Comparison of ENCODE assay signal across 20 cellular contexts in the genomic region with DNA sequence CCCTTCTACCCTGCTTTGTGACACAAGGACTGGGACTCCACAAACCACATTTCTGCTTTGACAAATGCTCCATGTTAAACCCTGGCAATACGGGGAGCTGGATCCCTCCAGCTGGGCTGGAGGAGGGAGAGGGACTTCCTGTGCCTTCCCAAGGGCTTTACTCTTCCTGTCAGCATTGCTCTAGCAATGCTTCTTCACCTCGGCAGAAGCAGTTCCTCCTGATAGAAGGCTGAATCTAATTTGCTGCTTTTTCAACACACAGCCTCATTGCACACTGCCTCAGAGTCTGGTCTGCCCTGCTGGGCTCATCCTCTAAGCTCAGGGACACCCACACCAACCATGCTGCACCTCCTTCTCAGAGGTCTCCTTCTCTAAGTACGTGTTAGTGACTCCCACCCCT.
DNase-seq lines count a peak whose midpoint lies in the region; ATAC-seq and TF ChIP-seq lines count a peak whose summit lies in the region.
"Had no signal": no experiment of that assay in that cellular context is flagged by ENCODE, and none has a peak within 500 bp of the region (broad histone marks: within the 10 kb centered on the region; RNA-seq: fewer than 3 reads in every experiment).

No MANE protein-coding gene starts in this region.

- TF ChIP-seq RAD21 in HCT116 (IDR thresholded peaks at IDR 0.05; ENCODE audit: low read depth) = no peak
- TF ChIP-seq RAD21 in IMR-90 (IDR thresholded peaks at IDR 0.05; ENCODE audit: low read length) = no peak

- H3K23ac ChIP-seq in IMR-90 (ENCODE audit: low read depth, low read length) (no peak overlapping the region), trophoblast cell (ENCODE audit: low read length) (no peak overlapping the region)

- TF ChIP-seq CTCF in HCT116 (IDR thresholded peaks at IDR 0.05 in 2 of 3, conservative IDR thresholded peaks at IDR 0.05 in 1 of 3; ENCODE audit: borderline replicate concordance in 1 of 3, insufficient read depth in 1 of 3, low read depth in 2 of 3, low read length in 2 of 3) (no peak), IMR-90 (conservative IDR thresholded peaks at IDR 0.05; ENCODE audit: low read depth, low read length) (no peak), WTC11 (IDR thresholded peaks at IDR 0.05) (no peak)

- no peak overlapping the region for H2BK15ac ChIP-seq in IMR-90 (ENCODE audit: low read depth, low read length)

- H3K4me2 ChIP-seq in HCT116 (ENCODE audit: low read length) (no peak overlapping the region), IMR-90 (ENCODE audit: low read depth, low read length) (no peak overlapping the region), trophoblast cell (ENCODE audit: low read length) (no peak overlapping the region)

- no TSS peak for BruUV-seq in HCT116 (replicated peaks; lab: Mats Ljungman, UMichigan)
- BruUV-seq in IMR-90 (replicated peaks; lab: Mats Ljungman, UMichigan) = no TSS peak

- H3K56ac ChIP-seq in IMR-90 (ENCODE audit: extremely low read depth, insufficient read depth, low read length) = no peak overlapping the region

- no peak overlapping the region for H2BK5ac ChIP-seq in IMR-90 (ENCODE audit: low read depth, low read length, poor library complexity, severe bottlenecking)
- H2BK5ac ChIP-seq in trophoblast cell (ENCODE audit: low read depth, low read length, poor library complexity) = no peak overlapping the region

- CTCF ChIA-PET in HCT116 (lab: Charles Lee) (interaction anchor here (1.4 kb wide), 1 partner anchor 20 kb away, joined by 4 read pairs; no protein-coding TSS in a partner anchor), IMR-90 (lab: Yijun Ruan, JAX) (no interaction called here), WTC11 (lab: Charles Lee) (interaction anchor here (0.5 to 2.9 kb wide), 18 partner anchors 9 to 381 kb away, joined by 3 to 16 read pairs (median 4); no protein-coding TSS in a partner anchor)

- H3K27me3 ChIP-seq in HCT116 (ENCODE audit: insufficient read depth, low read length) (no peaks in the 10 kb centered on the region), IMR-90 (ENCODE audit: control insufficient read depth, insufficient read depth, low read length) (0 out of 2 replicates have a peak, but pooled peaks cover 4% of the 10 kb centered on the region), trophoblast cell (ENCODE audit: insufficient read depth, low read length) (no peaks in the 10 kb centered on the region)
- H3K27me3 ChIP-seq: SJCRH30 had no signal

- RAD21 ChIA-PET in HCT116 (lab: Charles Lee; ENCODE audit: low non-redundant PET in 1 of 2, low total read pairs in 2 of 2, uncharacterized antibody in 2 of 2, unreplicated experiment in 2 of 2) = no interaction called here

- no peaks in the 10 kb centered on the region for H3K79me1 ChIP-seq in IMR-90 (ENCODE audit: low read depth in 1 of 2, low read length in 2 of 2)
- H3K79me1 ChIP-seq in trophoblast cell (ENCODE audit: low read length) = no peaks in the 10 kb centered on the region

- H2BK12ac ChIP-seq in trophoblast cell (ENCODE audit: low read length) = no peak overlapping the region

- H3K18ac ChIP-seq in IMR-90 (ENCODE audit: low read depth, low read length) (no peak overlapping the region), trophoblast cell (ENCODE audit: low read length) (no peak overlapping the region)

- no peak overlapping the region for H4K12ac ChIP-seq in trophoblast cell (ENCODE audit: low read depth, low read length)

- H4K8ac ChIP-seq in IMR-90 (ENCODE audit: low read depth in 2 of 2, low read length in 2 of 2) (no peak overlapping the region), trophoblast cell (ENCODE audit: low read depth, low read length) (no peak overlapping the region)

- WGBS in IMR-90 (ENCODE audit: extremely low coverage in 2 of 2, insufficient read length in 1 of 2), 2 experiments = no CpG with 5 or more reads among the region's 3 CpGs
- no CpG with 5 or more reads among the region's 3 CpGs for WGBS in trophoblast cell (ENCODE audit: extremely low coverage, insufficient coverage, insufficient read length)

- H3K9ac ChIP-seq in HCT116 (ENCODE audit: low read length) (no peak overlapping the region), IMR-90 (ENCODE audit: low read depth, low read length) (no peak overlapping the region), trophoblast cell (ENCODE audit: low read length) (peak overlapping the region; percentile 21)

- peaks cover 3% of the 10 kb centered on the region; the same call in 1 of the 2 replicates for H3K27me3 Mint-ChIP-seq in WTC11 (ENCODE audit: low read depth)

- DNase-seq in HCT116 (ENCODE audit: low read depth, low spot score) (no peak), IMR-90 (no peak), WTC11 (ENCODE audit: low spot score) (no peak), trophoblast cell (no peak), DMS53 treated with DMSO at 0.1 percent for 48 hours (lab: John Stamatoyannopoulos, UW; ENCODE audit: unreplicated experiment) (no peak)
- DNase-seq in stimulated activated CD4-positive, alpha-beta T cell treated with anti-CD3 and anti-CD28 coated beads, Interleukin-4, amount 100 ng/mL, for 1 hour = no peak
- DNase-seq: CD8-positive, alpha-beta memory T cell; DMS 273 treated with DMSO at 0.1 percent for 48 hours; DMS79 treated with DMSO at 0.1 percent for 48 hours; HCEC 1CT; NCI-H1436 treated with DMSO at 0.1 percent for 48 hours; NCI-H2107; NCI-H524 treated with DMSO at 0.1 percent for 48 hours; T-helper 17 cell had no signal

- POLR2A ChIA-PET in HCT116 (lab: Charles Lee) (interaction anchor here (1.1 kb wide), 1 partner anchor 9 kb away, joined by 3 read pairs; no protein-coding TSS in a partner anchor), IMR-90 (lab: Charles Lee; ENCODE audit: unreplicated experiment) (no interaction called here), WTC11 (lab: Charles Lee) (no interaction called here)

- H3K14ac ChIP-seq in IMR-90 (replicated peaks; ENCODE audit: low read depth, low read length) = no peak overlapping the region
- no peak overlapping the region for H3K14ac ChIP-seq in trophoblast cell (ENCODE audit: low read length)

- H4K20me1 ChIP-seq in HCT116 (ENCODE audit: insufficient read depth) = no peaks in the 10 kb centered on the region
- H4K20me1 ChIP-seq in IMR-90 (ENCODE audit: insufficient read depth, low read length) = no peaks in the 10 kb centered on the region

- intact Hi-C loops in HCT116 (cut with micrococcal nuclease) (loop anchor here (2.0 kb wide), 1 partner anchor 18 kb away; no protein-coding TSS in a partner anchor), IMR-90 (cut with micrococcal nuclease) (no loop called here)

- dilution Hi-C loops in IMR-90 (cut with HindIII; ENCODE audit: low sequenced_read_pairs, unreplicated experiment) = no loop called here

- H3K9me3 ChIP-seq in HCT116 (ENCODE audit: control insufficient read depth in 1 of 2, insufficient read depth in 1 of 2, low read depth in 1 of 2, low read length in 2 of 2) = peaks cover 3 to 6% of the 10 kb centered on the region in 2 experiments; a peak in 1 of 4 replicates
- H3K9me3 ChIP-seq in IMR-90 (ENCODE audit: control insufficient read depth, insufficient read depth, low read length) = peaks cover 18% of the 10 kb centered on the region
- H3K9me3 ChIP-seq in trophoblast cell (ENCODE audit: insufficient read depth, low read depth, low read length) = peaks cover 2% of the 10 kb centered on the region

- H3K27ac Mint-ChIP-seq in WTC11 = no peak overlapping the region
- H3K27ac Mint-ChIP-seq: CD8-positive, alpha-beta memory T cell; IgD-negative memory B cell; T-helper 17 cell had no signal

- H2AFZ ChIP-seq in HCT116 (ENCODE audit: low read depth, low read length, poor library complexity, severe bottlenecking) = peak overlapping the region; percentile 98
- peak overlapping the region; percentile 17 for H2AFZ ChIP-seq in IMR-90 (replicated peaks; ENCODE audit: low read length, poor library complexity)
- no peak overlapping the region for H2AFZ ChIP-seq in trophoblast cell (ENCODE audit: insufficient read depth, low read length, poor library complexity)

- H3K27ac ChIP-seq in HCT116 (ENCODE audit: low read depth, low read length) = no peak overlapping the region
- no peak overlapping the region for H3K27ac ChIP-seq in IMR-90 (ENCODE audit: insufficient read depth, low read length)
- no peak overlapping the region for H3K27ac ChIP-seq in trophoblast cell (ENCODE audit: low read depth, low read length)
- H3K27ac ChIP-seq: C4-2B, SJCRH30 had no signal

- H3K36me3 Mint-ChIP-seq in WTC11 = no peaks in the 10 kb centered on the region

- no peak for ATAC-seq in HCT116
- ATAC-seq in IMR-90 (ENCODE audit: low read depth) = no peak
- ATAC-seq in WTC11 = no peak
- ATAC-seq in GM18505 (IDR thresholded peaks at IDR 0.05; ENCODE audit: unreplicated experiment) = no peak
- no peak for ATAC-seq in HG02642 (IDR thresholded peaks at IDR 0.05; ENCODE audit: poor library complexity, unreplicated experiment)
- ATAC-seq: Right ventricle myocardium inferior had no signal

- H3K79me2 ChIP-seq in HCT116 (ENCODE audit: insufficient read depth, low read length) = no peaks in the 10 kb centered on the region
- no peaks in the 10 kb centered on the region for H3K79me2 ChIP-seq in trophoblast cell (ENCODE audit: control insufficient read depth, insufficient read depth, low read length, poor library complexity)

- H2AK9ac ChIP-seq in IMR-90 (replicated peaks; ENCODE audit: low read depth, low read length, poor library complexity) = peak overlapping the region; percentile 15

- H4K91ac ChIP-seq in IMR-90 (ENCODE audit: insufficient read depth, low read depth, low read length) (no peak overlapping the region), trophoblast cell (ENCODE audit: low read depth, low read length) (no peak overlapping the region)

- peaks cover 0 to 11% of the 10 kb centered on the region in 2 experiments; a peak in 2 of 4 replicates for H3K4me1 ChIP-seq in HCT116 (ENCODE audit: control insufficient read depth in 1 of 2, insufficient read depth in 2 of 2, low read length in 2 of 2)
- peaks cover 9% of the 10 kb centered on the region for H3K4me1 ChIP-seq in IMR-90 (ENCODE audit: control insufficient read depth, insufficient read depth, low read length)
- H3K4me1 ChIP-seq in trophoblast cell (ENCODE audit: control insufficient read depth in 1 of 2, insufficient read depth in 2 of 2, low read length in 2 of 2) = peaks cover 0 to 2% of the 10 kb centered on the region in 2 experiments
- H3K4me1 ChIP-seq: SJCRH30 had no signal

- no peak overlapping the region for H4K5ac ChIP-seq in IMR-90 (ENCODE audit: low read depth, low read length)

- H2AK5ac ChIP-seq in IMR-90 (ENCODE audit: low read depth, low read length) (no peak overlapping the region), trophoblast cell (ENCODE audit: low read length) (no peak overlapping the region)

- H3K9me2 ChIP-seq in HCT116 (ENCODE audit: insufficient read depth) = no peaks in the 10 kb centered on the region

- peaks cover 11% of the 10 kb centered on the region for H3K9me3 Mint-ChIP-seq in WTC11

- in situ Hi-C loops in IMR-90 (cut with MboI; ENCODE audit: low sequenced_read_pairs) = no loop called here

- H3K4me3 ChIP-seq in HCT116 (replicated peaks in 1 of 2; ENCODE audit: low read depth in 1 of 2, low read length in 2 of 2) (no peak overlapping the region), IMR-90 (ENCODE audit: insufficient read depth, low read depth, low read length) (no peak overlapping the region), trophoblast cell (ENCODE audit: low read depth, low read length) (peak overlapping the region; percentile 10)
- H3K4me3 ChIP-seq: SJCRH30 had no signal

- no peak overlapping the region for H2BK120ac ChIP-seq in IMR-90 (ENCODE audit: low read depth, low read length)
- no peak overlapping the region for H2BK120ac ChIP-seq in trophoblast cell (ENCODE audit: insufficient read depth, low read length, poor library complexity)

- H3K4ac ChIP-seq in IMR-90 (ENCODE audit: low read depth, low read length) = no peak overlapping the region
- H3K4ac ChIP-seq in trophoblast cell (ENCODE audit: low read depth, low read length) = no peak overlapping the region

- peaks cover 3% of the 10 kb centered on the region for H3K4me1 Mint-ChIP-seq in WTC11
- H3K4me1 Mint-ChIP-seq: T-helper 17 cell had no signal

- no peak overlapping the region for H2BK20ac ChIP-seq in IMR-90 (ENCODE audit: low read depth, low read length)

- no peaks in the 10 kb centered on the region for H3K36me3 ChIP-seq in HCT116 (ENCODE audit: control insufficient read depth in 1 of 2, insufficient read depth in 2 of 2, low read length in 2 of 2)
- no peaks in the 10 kb centered on the region for H3K36me3 ChIP-seq in IMR-90 (ENCODE audit: control insufficient read depth, insufficient read depth, low read length)
- H3K36me3 ChIP-seq in trophoblast cell (ENCODE audit: control insufficient read depth in 1 of 2, insufficient read depth in 2 of 2, low read length in 2 of 2) = no peaks in the 10 kb centered on the region
- H3K36me3 ChIP-seq: SJCRH30 had no signal

- H3K4me3 Mint-ChIP-seq in WTC11 = no peak overlapping the region
- H3K4me3 Mint-ChIP-seq: CD8-positive, alpha-beta memory T cell; T-helper 17 cell had no signal

- TF ChIP-seq POLR2A in HCT116 (IDR thresholded peaks at IDR 0.05; ENCODE audit: borderline replicate concordance, extremely low read depth, insufficient read depth, insufficient read length) (no peak), IMR-90 (IDR thresholded peaks at IDR 0.05; ENCODE audit: low read depth, low read length) (no peak), GM18505 (IDR thresholded peaks at IDR 0.05; ENCODE audit: borderline replicate concordance, extremely low read depth, insufficient read depth, insufficient read length) (no peak)

- no peaks in the 10 kb centered on the region for H3K9me1 ChIP-seq in IMR-90 (ENCODE audit: insufficient read depth, low read length)
